Comparison of ENCODE assay signal across 9 cellular contexts in the genomic region with DNA sequence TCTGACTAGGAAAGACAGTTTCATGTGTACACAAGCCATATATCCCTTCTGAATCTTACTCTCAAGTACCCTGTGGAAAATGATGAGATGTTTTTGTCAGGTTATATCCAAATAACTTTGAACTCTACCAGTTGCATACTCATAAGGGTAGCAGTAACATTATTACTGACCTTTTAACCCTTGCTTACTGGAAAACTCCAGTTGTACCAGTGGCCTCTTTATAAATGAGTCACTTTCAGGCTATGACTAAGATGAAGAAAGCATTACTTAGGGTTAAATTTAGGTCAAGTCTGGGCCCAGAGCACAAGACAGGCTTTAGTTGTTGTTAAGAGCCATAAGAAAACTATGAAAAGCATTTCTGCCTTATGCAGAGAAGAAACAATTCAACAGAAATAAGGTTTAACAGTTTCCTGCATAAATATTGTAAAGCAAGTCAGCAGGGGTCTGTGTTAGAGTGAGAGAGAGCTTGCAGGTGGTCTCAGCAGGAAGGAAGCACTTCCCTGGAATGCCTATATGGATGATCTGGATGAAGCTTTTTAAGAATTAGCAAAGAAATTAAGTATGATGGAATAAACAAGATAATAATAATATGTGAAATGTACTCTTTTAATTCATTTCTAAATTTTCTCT.
A peak's percentile ranks its signal among the peaks of the same experiment; 100 is the strongest.
DNase-seq lines count a peak whose midpoint lies in the region; ATAC-seq lines count a peak whose summit lies in the region.
"Had no signal": no experiment of that assay in that cellular context is flagged by ENCODE, and none has a peak within 500 bp of the region (broad histone marks: within the 10 kb centered on the region; RNA-seq: fewer than 3 reads in every experiment).

No MANE protein-coding gene starts in this region.

- DNase-seq in Daoy (ENCODE audit: low read depth) (peak; percentile 26), T-cell (no peak), kidney glomerular epithelial cell (lab: John Stamatoyannopoulos, UW) (peak; percentile 29), NCI-H2081 (lab: John Stamatoyannopoulos, UW) (no peak), ureter (ENCODE audit: low spot score) (no peak), Ammon's horn (ENCODE audit: low spot score) (no peak)
- DNase-seq: naive B cell had no signal

- H3K9me3 Mint-ChIP-seq in T-cell = no peaks in the 10 kb centered on the region
- H3K9me3 Mint-ChIP-seq: naive B cell had no signal

- H3K27ac Mint-ChIP-seq in T-cell = peak overlapping the region; percentile 92 to 98
- H3K27ac Mint-ChIP-seq: naive B cell had no signal

- POLR2A ChIA-PET in T-cell (lab: Charles Lee) = interaction anchor here in 1 of 2 donors (1.2 kb wide), 1 partner anchor 354 kb away, joined by 3 read pairs; no protein-coding TSS in a partner anchor

- H3K36me3 Mint-ChIP-seq in T-cell = peaks cover 3% of the 10 kb centered on the region
- H3K36me3 Mint-ChIP-seq: naive B cell had no signal

- H3K4me1 Mint-ChIP-seq in T-cell = peaks cover 46 to 53% (median 50%) of the 10 kb centered on the region in 3 donors

- CTCF ChIA-PET in T-cell (lab: Charles Lee) = interaction anchor here (0.5 to 2.7 kb wide), 7 partner anchors 18 to 447 kb away, joined by 3 to 23 read pairs (median 3); a partner anchor contains a TSS

- no peaks in the 10 kb centered on the region for H3K27me3 Mint-ChIP-seq in T-cell
- H3K27me3 Mint-ChIP-seq: naive B cell had no signal

- ATAC-seq in GM19467 (IDR thresholded peaks at IDR 0.05; ENCODE audit: unreplicated experiment) (peak; percentile 97), HG03442 (IDR thresholded peaks at IDR 0.05; ENCODE audit: unreplicated experiment) (peak; percentile 99), T-cell (replicated peaks in 1 of 4) (peak; percentile 63 to 88 (median 82))

- peak overlapping the region; percentile 13 to 32 (median 25) for H3K4me3 Mint-ChIP-seq in T-cell
- H3K4me3 Mint-ChIP-seq: naive B cell had no signal

Comparison
In these comparisons a context has a peak if more than half of its experiments do, and no peak if none do; other contexts are left out.
1. DNase-seq: peak in Daoy (single experiment) and kidney glomerular epithelial cell (single experiment); none in T-cell (0 of 34), NCI-H2081 (0 of 2), ureter (single experiment) and Ammon's horn (single experiment).
2. Peak in every context shown above with its lines, with median percentiles within 50 percentile points of each other: ATAC-seq.